In genomic region chr15:96344706-96345559, GRCh38 we compare ENCODE assay signal across 11 cellular contexts. TPM values are rescaled to one million over a fixed set of nuclear protein-coding genes. Genes with fewer than 3 reads are reported as not detected.
DNase-seq lines count a peak whose midpoint lies in the region; ATAC-seq and TF ChIP-seq lines count a peak whose summit lies in the region.
"Had no signal": no experiment of that assay in that cellular context is flagged by ENCODE, and none has a peak within 500 bp of the region (broad histone marks: within the 10 kb centered on the region; RNA-seq: fewer than 3 reads in every experiment).

No MANE protein-coding gene starts in this region.

- H3K9me3 ChIP-seq in osteoblast (ENCODE audit: low read depth, low read length) (no peaks in the 10 kb centered on the region), aorta (ENCODE audit: control insufficient read depth, low read length) (no peaks in the 10 kb centered on the region)
- H3K9me3 ChIP-seq: BLaER1 had no signal

- intact Hi-C loops in aorta (cut with DNase I): loop anchor here (5.0 to 10.0 kb wide), 7 partner anchors 890 to 1670 kb away; no protein-coding TSS in a partner anchor

- peak overlapping the region; percentile 85 for H3K4me2 ChIP-seq in osteoblast (ENCODE audit: insufficient read depth, low read length)

- peaks cover 8% of the 10 kb centered on the region for H3K4me1 Mint-ChIP-seq in stimulated activated naive CD8-positive, alpha-beta T cell treated with anti-CD3 and anti-CD28 coated beads, Interleukin-15, Interleukin-2, amounts not matched to agents 100 ng/mL and 50 ng/mL, for 24 hours (ENCODE audit: low read depth)
- H3K4me1 Mint-ChIP-seq in stimulated activated naive CD8-positive, alpha-beta T cell treated with anti-CD3 and anti-CD28 coated beads, Interleukin-15, amount 100 ng/mL, for 72 hours: peaks cover 13% of the 10 kb centered on the region

- TF ChIP-seq CTCF in fibroblast of pulmonary artery (IDR thresholded peaks at IDR 0.05; ENCODE audit: low read length, missing control alignments) (no peak), osteoblast (IDR thresholded peaks at IDR 0.05; ENCODE audit: extremely low read depth, low read depth, low read length) (no peak)

- H3K9me3 Mint-ChIP-seq in stimulated activated naive CD8-positive, alpha-beta T cell treated with anti-CD3 and anti-CD28 coated beads, Interleukin-15, Interleukin-2, amounts not matched to agents 100 ng/mL and 50 ng/mL, for 24 hours: no peaks in the 10 kb centered on the region
- peaks cover 0 to 7% of the 10 kb centered on the region in 2 donors for H3K9me3 Mint-ChIP-seq in stimulated activated naive CD8-positive, alpha-beta T cell treated with anti-CD3 and anti-CD28 coated beads, Interleukin-15, amount 100 ng/mL, for 72 hours
- H3K9me3 Mint-ChIP-seq: activated naive CD4-positive, alpha-beta T cell treated with anti-CD3 and anti-CD28 coated beads for 36 hours had no signal

- no peaks in the 10 kb centered on the region for H3K27me3 ChIP-seq in osteoblast (ENCODE audit: insufficient read depth, low read length)
- H3K27me3 ChIP-seq in aorta (ENCODE audit: control insufficient read depth in 1 of 2, insufficient read depth in 2 of 2, low read length in 1 of 2): no peaks in the 10 kb centered on the region

- H3K36me3 ChIP-seq in osteoblast (ENCODE audit: insufficient read depth, low read length) (peaks cover 7% of the 10 kb centered on the region), aorta (ENCODE audit: control insufficient read depth in 1 of 2, insufficient read depth in 2 of 2, low read length in 1 of 2) (peaks cover 0 to 2% of the 10 kb centered on the region in 2 donors)
- H3K36me3 ChIP-seq: BLaER1 had no signal

- no peak for ATAC-seq in stimulated activated naive CD8-positive, alpha-beta T cell treated with anti-CD3 and anti-CD28 coated beads, Interleukin-15, amount 100 ng/mL, for 72 hours
- ATAC-seq in aorta (ENCODE audit: low FRiP score) (no peak), HG03025 (IDR thresholded peaks at IDR 0.05; ENCODE audit: low FRiP score, unreplicated experiment) (no peak)

- H4K20me1 ChIP-seq in osteoblast (ENCODE audit: insufficient read depth, low read length): no peaks in the 10 kb centered on the region

- H3K4me3 ChIP-seq in fibroblast of pulmonary artery (replicated peaks; ENCODE audit: low read depth, low read length) (peak overlapping the region; percentile 68), osteoblast (ENCODE audit: insufficient read depth, low read length) (peak overlapping the region; percentile 77), aorta (ENCODE audit: low read length in 2 of 2) (no peak overlapping the region)

- H2AFZ ChIP-seq in osteoblast (ENCODE audit: low read length): peak overlapping the region; percentile 2

- whole genome bisulfite sequencing in aorta, 2 donors: 67 to 74% methylated on average over 22 of the region's 22 CpGs

- no peak for DNase-seq in stimulated activated naive CD8-positive, alpha-beta T cell treated with anti-CD3 and anti-CD28 coated beads, Interleukin-15, amount 100 ng/mL, for 72 hours
- DNase-seq in fibroblast of pulmonary artery (ENCODE audit: low read depth): peak; percentile 32
- DNase-seq in osteoblast (ENCODE audit: insufficient read length, low spot score, missing footprints): peak; percentile 85
- DNase-seq in aorta: peak; percentile 46 to 77
- no peak for DNase-seq in NCI-H82 treated with DMSO at 0.1 percent for 48 hours (lab: John Stamatoyannopoulos, UW; ENCODE audit: unreplicated experiment)
- DNase-seq in C1 segment of cervical spinal cord (lab: John Stamatoyannopoulos, UW): no peak
- DNase-seq: NCI-H187 had no signal

- peak overlapping the region; percentile 75 for H3K27ac ChIP-seq in osteoblast (ENCODE audit: low read depth, low read length)
- peak overlapping the region in 1 of 2 donors; percentile 16 for H3K27ac ChIP-seq in aorta (ENCODE audit: low read depth in 1 of 2, low read length in 2 of 2)
- H3K27ac ChIP-seq: BLaER1 had no signal

- H3K27ac Mint-ChIP-seq in stimulated activated naive CD8-positive, alpha-beta T cell treated with anti-CD3 and anti-CD28 coated beads, Interleukin-15, Interleukin-2, amounts not matched to agents 100 ng/mL and 50 ng/mL, for 24 hours: peak overlapping the region; percentile 31
- H3K27ac Mint-ChIP-seq in stimulated activated naive CD8-positive, alpha-beta T cell treated with anti-CD3 and anti-CD28 coated beads, Interleukin-15, amount 100 ng/mL, for 72 hours: peak overlapping the region in 1 of 2 donors; percentile 19
- H3K27ac Mint-ChIP-seq: activated naive CD4-positive, alpha-beta T cell treated with anti-CD3 and anti-CD28 coated beads for 36 hours had no signal

- peaks cover 94% of the 10 kb centered on the region for H3K79me2 ChIP-seq in osteoblast (ENCODE audit: insufficient read depth, low read length)

- H3K4me1 ChIP-seq in osteoblast (ENCODE audit: insufficient read depth, low read length) (peaks cover 41% of the 10 kb centered on the region), aorta (ENCODE audit: control insufficient read depth in 1 of 2, insufficient read depth in 2 of 2, low read length in 2 of 2) (no peaks in the 10 kb centered on the region)
- H3K4me1 ChIP-seq: BLaER1 had no signal

- peaks cover 95% of the 10 kb centered on the region for H3K27me3 Mint-ChIP-seq in stimulated activated naive CD8-positive, alpha-beta T cell treated with anti-CD3 and anti-CD28 coated beads, Interleukin-15, Interleukin-2, amounts not matched to agents 100 ng/mL and 50 ng/mL, for 24 hours
- peaks cover 100% of the 10 kb centered on the region for H3K27me3 Mint-ChIP-seq in stimulated activated naive CD8-positive, alpha-beta T cell treated with anti-CD3 and anti-CD28 coated beads, Interleukin-15, amount 100 ng/mL, for 72 hours

- H3K4me3 Mint-ChIP-seq in stimulated activated naive CD8-positive, alpha-beta T cell treated with anti-CD3 and anti-CD28 coated beads, Interleukin-15, Interleukin-2, amounts not matched to agents 100 ng/mL and 50 ng/mL, for 24 hours: no peak overlapping the region
- no peak overlapping the region for H3K4me3 Mint-ChIP-seq in stimulated activated naive CD8-positive, alpha-beta T cell treated with anti-CD3 and anti-CD28 coated beads, Interleukin-15, amount 100 ng/mL, for 72 hours
- H3K4me3 Mint-ChIP-seq: activated naive CD4-positive, alpha-beta T cell treated with anti-CD3 and anti-CD28 coated beads for 36 hours had no signal

- peaks cover 10% of the 10 kb centered on the region for H3K36me3 Mint-ChIP-seq in stimulated activated naive CD8-positive, alpha-beta T cell treated with anti-CD3 and anti-CD28 coated beads, Interleukin-15, Interleukin-2, amounts not matched to agents 100 ng/mL and 50 ng/mL, for 24 hours (ENCODE audit: low read depth)

RNA-seq across cellular contexts. Expression of gene NR2F2, which starts 14.4 kb away (rescaled TPM):
- total RNA-seq in osteoblast (13.0 and 14.5 TPM in 2 replicates), aorta (100 to 1,000 TPM; 102 to 132 TPM)
- polyA plus RNA-seq in aorta: 100 to 1,000 TPM in 1 of 2 donors, 10 to 100 TPM in 1; 26.0 to 115 TPM
- total RNA-seq: activated naive CD4-positive, alpha-beta T cell treated with anti-CD3 and anti-CD28 coated beads for 36 hours had no signal

Comparison
In these comparisons a context has a peak if more than half of its experiments do, and no peak if none do; other contexts are left out.
1. DNase-seq: peak in fibroblast of pulmonary artery (single experiment), osteoblast (single experiment) and aorta (2 of 2); none in stimulated activated naive CD8-positive, alpha-beta T cell treated with anti-CD3 and anti-CD28 coated beads, Interleukin-15, amount 100 ng/mL, for 72 hours (0 of 2), NCI-H82 treated with DMSO at 0.1 percent for 48 hours (single experiment) and C1 segment of cervical spinal cord (0 of 14).
2. H3K4me3 ChIP-seq: peak in fibroblast of pulmonary artery (single experiment) and osteoblast (single experiment); none in aorta (0 of 2).